8 cellular contexts compared by ENCODE assay signal in genomic region chr11:57530596-57531507, GRCh38. TPM values are rescaled to one million over a fixed set of nuclear protein-coding genes. Genes with fewer than 3 reads are reported as not detected.
DNase-seq lines count a peak whose midpoint lies in the region; ATAC-seq and TF ChIP-seq lines count a peak whose summit lies in the region.

TIMM10 (minus strand) TSS chr11:57530754; CDS start chr11:57530189, 565 bp downstream.

- no peaks in the 10 kb centered on the region for H3K9me3 ChIP-seq in T-helper 17 cell (ENCODE audit: control insufficient read depth, low read length, poor library complexity, severe bottlenecking)
- H3K9me3 ChIP-seq in upper lobe of right lung = no peaks in the 10 kb centered on the region

- H3K4me1 ChIP-seq in upper lobe of right lung = peaks cover 15% of the 10 kb centered on the region

- H3K36me3 ChIP-seq in upper lobe of right lung = peaks cover 16% of the 10 kb centered on the region

- no peaks in the 10 kb centered on the region for H3K27me3 Mint-ChIP-seq in T-helper 17 cell

- intact Hi-C loops in left cardiac atrium (cut with DNase I) (no loop called here), posterior vena cava (cut with DNase I) (no loop called here), upper lobe of right lung (cut with DNase I) (no loop called here)

- H3K36me3 Mint-ChIP-seq in T-helper 17 cell (ENCODE audit: low read depth) = no peaks in the 10 kb centered on the region

- no peak for TF ChIP-seq CTCF in upper lobe of right lung (IDR thresholded peaks at IDR 0.05)

- no peaks in the 10 kb centered on the region for H3K27me3 ChIP-seq in upper lobe of right lung

- H3K4me3 Mint-ChIP-seq in T-helper 17 cell = peak within 1 kb of the TSS; percentile 97

- ATAC-seq in HG02885 (IDR thresholded peaks at IDR 0.05; ENCODE audit: poor library complexity, unreplicated experiment) (peak; percentile 97), T-helper 17 cell (peak; percentile 94), left cardiac atrium (peak; percentile 98), upper lobe of right lung (peak; percentile 98)

- peaks cover 20% of the 10 kb centered on the region for H3K4me1 Mint-ChIP-seq in T-helper 17 cell

- peak within 1 kb of the TSS; percentile 97 for H3K27ac Mint-ChIP-seq in T-helper 17 cell

- DNase-seq in NCI-H1694 treated with DMSO at 0.1 percent for 48 hours (lab: John Stamatoyannopoulos, UW) (peak; percentile 96), T-helper 17 cell (peak; percentile 79 to 91 (median 83)), amygdala (lab: John Stamatoyannopoulos, UW) (peak; percentile 22 to 99 (median 94)), left cardiac atrium (peak; percentile 96), posterior vena cava (ENCODE audit: low spot score) (peak; percentile 98), upper lobe of right lung (peak; percentile 97)

- peak; percentile 56 for TF ChIP-seq POLR2A in GM15510 (IDR thresholded peaks at IDR 0.05; ENCODE audit: borderline replicate concordance, extremely low read depth, insufficient read length)

- H3K4me3 ChIP-seq in upper lobe of right lung = peak within 1 kb of the TSS; percentile 94

- peak within 1 kb of the TSS; percentile 79 for H3K27ac ChIP-seq in upper lobe of right lung

RNA-seq across cellular contexts. Expression of gene TIMM10, which starts in this region (rescaled TPM):
- total RNA-seq in T-helper 17 cell = 10 to 100 TPM; 17.0 to 19.1 TPM
- total RNA-seq in left cardiac atrium = 10 to 100 TPM; 58.0 to 58.9 TPM
- total RNA-seq in posterior vena cava = 10 to 100 TPM; 31.8 to 38.1 TPM
- total RNA-seq in upper lobe of right lung = 34.7 TPM

Comparison
In these comparisons a context has a peak if more than half of its experiments do, and no peak if none do; other contexts are left out.
1. Peak in every context shown above with its lines: DNase-seq, ATAC-seq, H3K4me3 ChIP-seq and H3K27ac ChIP-seq.